19 cellular contexts compared by ENCODE assay signal in the genomic region with DNA sequence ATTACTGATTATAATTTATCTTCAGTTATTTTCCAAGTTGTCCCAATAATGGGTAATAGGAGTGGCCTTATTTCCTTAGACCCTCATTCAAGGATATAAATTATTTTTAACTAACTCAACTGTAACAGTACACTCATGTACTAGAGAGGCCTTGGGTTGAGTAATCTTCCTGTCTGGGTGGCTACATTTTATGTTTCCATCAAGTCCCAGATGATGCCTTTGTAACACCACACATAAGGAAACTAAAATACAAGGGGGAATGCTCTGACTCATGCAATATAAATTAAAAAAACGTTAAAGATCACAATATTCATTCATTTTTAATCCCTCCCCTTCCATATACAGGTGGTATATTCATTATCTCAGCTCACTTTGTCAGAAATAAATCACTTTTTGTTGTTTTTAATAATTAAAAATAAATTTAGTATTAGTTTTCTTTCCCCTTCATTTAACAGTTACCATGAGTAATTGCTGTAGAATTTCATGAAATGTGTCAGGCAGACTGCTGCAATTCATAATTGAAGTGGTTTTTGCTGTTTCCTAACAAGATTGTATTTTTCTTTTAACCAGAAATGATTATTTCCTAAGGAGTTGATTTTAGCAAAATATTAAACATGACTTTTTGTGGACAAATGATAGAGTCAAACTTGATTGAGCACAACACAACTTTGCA.
A peak's percentile ranks its signal among the peaks of the same experiment; 100 is the strongest.
DNase-seq lines count a peak whose midpoint lies in the region; ATAC-seq and TF ChIP-seq lines count a peak whose summit lies in the region.
"Had no signal": no experiment of that assay in that cellular context is flagged by ENCODE, and none has a peak within 500 bp of the region (broad histone marks: within the 10 kb centered on the region; RNA-seq: fewer than 3 reads in every experiment).

No MANE protein-coding gene starts in this region.

- peak; percentile 53 for DNase-seq in AG20443 (ENCODE audit: low spot score)
- DNase-seq in Kasumi-1 (lab: John Stamatoyannopoulos, UW) = peak; percentile 82 to 84
- DNase-seq in dedifferentiated amniotic fluid mesenchymal stem cell (ENCODE audit: extremely low spot score) = peak; percentile 63
- DNase-seq in lung microvascular endothelial cell (ENCODE audit: low read depth in 2 of 2) = peak; percentile 54 to 86
- DNase-seq in SIG-M5 (lab: John Stamatoyannopoulos, UW) = no peak
- DNase-seq in hepatocyte (ENCODE audit: low spot score) = no peak
- DNase-seq in cerebellar cortex (ENCODE audit: low spot score) = no peak
- DNase-seq: activated CD8-positive, alpha-beta memory T cell treated with anti-CD3 and anti-CD28 coated beads for 24 hours; activated naive CD4-positive, alpha-beta T cell treated with anti-CD3 and anti-CD28 coated beads, Interleukin-2, amount 50 U/mL, for 16 hours; CD8-positive, alpha-beta memory T cell; effector CD8-positive, alpha-beta T cell; GOT3; nephron progenitor cell; stimulated activated CD4-positive, alpha-beta T cell treated with anti-CD3 and anti-CD28 coated beads, Interleukin-15, amount 100 ng/mL, for 24 hours; T-helper 9 cell had no signal

- no peak overlapping the region for H3K27ac ChIP-seq in hepatocyte
- H3K27ac ChIP-seq: KMS-11 had no signal

- H3K9me2 ChIP-seq in hepatocyte (replicated peaks; ENCODE audit: insufficient read depth) = no peaks in the 10 kb centered on the region

- no peak overlapping the region for H3K4me2 ChIP-seq in hepatocyte
- H3K4me2 ChIP-seq: KMS-11 had no signal

- no peak for ATAC-seq in HG03469 (IDR thresholded peaks at IDR 0.05; ENCODE audit: unreplicated experiment)
- ATAC-seq: GM12878, Panc1 had no signal

- H3K4me1 ChIP-seq in hepatocyte (ENCODE audit: insufficient read depth) = no peaks in the 10 kb centered on the region

- no peaks in the 10 kb centered on the region for H3K36me3 ChIP-seq in hepatocyte (replicated peaks; ENCODE audit: insufficient read depth, low read depth)

- TF ChIP-seq CTCF in hepatocyte (IDR thresholded peaks at IDR 0.05; ENCODE audit: poor library complexity) = no peak

- WGBS in hepatocyte (ENCODE audit: low lambda C conversion rate, missing lambda C conversion rate) = 50% methylated on average over 1 of the region's 1 CpG

- no peaks in the 10 kb centered on the region for H3K79me2 ChIP-seq in hepatocyte

- no peaks in the 10 kb centered on the region for H3K9me3 ChIP-seq in hepatocyte (ENCODE audit: low read depth)

- H3K27me3 ChIP-seq in hepatocyte = no peaks in the 10 kb centered on the region

- H4K20me1 ChIP-seq in hepatocyte (ENCODE audit: insufficient read depth, poor library complexity, severe bottlenecking) = no peaks in the 10 kb centered on the region

- no peak overlapping the region for H2AFZ ChIP-seq in hepatocyte

- no peak overlapping the region for H3K4me3 ChIP-seq in hepatocyte
- H3K4me3 ChIP-seq: GM12878 had no signal

Comparison
In these comparisons a context has a peak if more than half of its experiments do, and no peak if none do; other contexts are left out.
1. DNase-seq: peak in AG20443 (single experiment), Kasumi-1 (2 of 2), dedifferentiated amniotic fluid mesenchymal stem cell (single experiment) and lung microvascular endothelial cell (2 of 2); none in SIG-M5 (single experiment), hepatocyte (single experiment) and cerebellar cortex (single experiment).